Comparison of ENCODE assay signal across 16 cellular contexts in genomic region chr20:24118781-24119175, GRCh38.
DNase-seq lines count a peak whose midpoint lies in the region; ATAC-seq, FAIRE-seq and TF ChIP-seq lines count a peak whose summit lies in the region.
"Had no signal": no experiment of that assay in that cellular context is flagged by ENCODE, and none has a peak within 500 bp of the region (broad histone marks: within the 10 kb centered on the region; RNA-seq: fewer than 3 reads in every experiment).

No MANE protein-coding gene starts in this region.

- H3K27me3 ChIP-seq in adrenal gland, result no peaks in the 10 kb centered on the region

- H3K9me3 ChIP-seq in A549, result no peaks in the 10 kb centered on the region
- H3K9me3 ChIP-seq in adrenal gland (replicated peaks in 1 of 3), result no peaks in the 10 kb centered on the region
- no peaks in the 10 kb centered on the region for H3K9me3 ChIP-seq in OCI-LY7 (ENCODE audit: low read length)
- H3K9me3 ChIP-seq: left ventricle myocardium inferior had no signal

- peak; percentile 42 to 61; a peak in 4 of 6 replicates for ATAC-seq in A549
- no peak for ATAC-seq in GM21381 (IDR thresholded peaks at IDR 0.05; ENCODE audit: unreplicated experiment)
- ATAC-seq: naive thymus-derived CD4-positive, alpha-beta T cell had no signal

- H3K27ac ChIP-seq in A549 (peak overlapping the region in 1 of 2 experiments; percentile 71; a peak in 3 of 6 replicates), adrenal gland (no peak overlapping the region), OCI-LY7 (ENCODE audit: low read depth, low read length, poor library complexity, severe bottlenecking) (no peak overlapping the region)
- H3K27ac ChIP-seq: coronary artery, KMS-11, left ventricle myocardium inferior had no signal

- H2AFZ ChIP-seq in OCI-LY7 (ENCODE audit: low read length), result no peak overlapping the region

- intact Hi-C loops in adrenal gland (cut with DNase I) (no loop called here), OCI-LY7 (cut with micrococcal nuclease; ENCODE audit: unreplicated experiment) (no loop called here)

- no peak for TF ChIP-seq POLR2A in A549 (IDR thresholded peaks at IDR 0.05; ENCODE audit: low read length)
- TF ChIP-seq POLR2A in adrenal gland (IDR thresholded peaks at IDR 0.05), result no peak

- no peaks in the 10 kb centered on the region for H4K20me1 ChIP-seq in OCI-LY7 (ENCODE audit: insufficient read depth, low read length)

- no peak for FAIRE-seq in A549 (lab: Jason Lieb, UNC)

- H3K4me3 ChIP-seq in A549 (no peak overlapping the region), adrenal gland (no peak overlapping the region), OCI-LY7 (ENCODE audit: low read depth, low read length, poor library complexity, severe bottlenecking) (no peak overlapping the region)
- H3K4me3 ChIP-seq: coronary artery, left ventricle myocardium inferior had no signal

- H3K4me2 ChIP-seq in A549, result peak overlapping the region; percentile 36; the same call in 2 of the 3 replicates
- H3K4me2 ChIP-seq in OCI-LY7 (ENCODE audit: low read length), result no peak overlapping the region
- H3K4me2 ChIP-seq: KMS-11 had no signal

- no peaks in the 10 kb centered on the region for H3K36me3 ChIP-seq in adrenal gland (replicated peaks in 1 of 2)
- H3K36me3 ChIP-seq in OCI-LY7 (ENCODE audit: insufficient read depth, low read length), result no peaks in the 10 kb centered on the region
- H3K36me3 ChIP-seq: left ventricle myocardium inferior had no signal

- DNase-seq in A549 (ENCODE audit: low read depth in 1 of 2, low spot score in 1 of 2) (peak in 1 of 2 experiments; percentile 13), EL (peak; percentile 8), adrenal gland (peak; percentile 32 to 75 (median 49)), glomerular endothelial cell (ENCODE audit: extremely low read depth, low read depth, low spot score) (peak; percentile 56), OCI-LY7 (ENCODE audit: low spot score) (no peak), NCI-H187 treated with DMSO at 0.1 percent for 48 hours (lab: John Stamatoyannopoulos, UW) (no peak), GM10266 (ENCODE audit: extremely low spot score) (no peak)
- DNase-seq: activated CD4-positive, CD25-positive, alpha-beta regulatory T cell; erythroblast; left ventricle myocardium inferior; naive thymus-derived CD4-positive, alpha-beta T cell; NCI-H1417 treated with DMSO at 0.1 percent for 48 hours; SW 1271 had no signal

- H3K79me2 ChIP-seq in OCI-LY7 (ENCODE audit: insufficient read depth, low read depth, low read length), result no peaks in the 10 kb centered on the region

- H3K9me2 ChIP-seq in OCI-LY7 (ENCODE audit: insufficient read depth, low read length), result no peaks in the 10 kb centered on the region

- TF ChIP-seq EP300 in A549 (IDR thresholded peaks at IDR 0.05), result peak in 1 of 2 experiments; percentile 38; a peak in 1 of 5 replicates

- CTCF ChIA-PET in A549 (lab: Yijun Ruan, JAX) (interaction anchor here (1.0 to 5.6 kb wide), 3 partner anchors 11 to 42 kb away, joined by 4 to 19 read pairs (median 5); no protein-coding TSS in a partner anchor), OCI-LY7 (lab: Charles Lee; ENCODE audit: unreplicated experiment) (interaction anchor here (0.6 kb wide), 1 partner anchor 315 kb away, joined by 3 read pairs; no protein-coding TSS in a partner anchor)

- TF ChIP-seq CTCF in A549 (IDR thresholded peaks at IDR 0.05) (no peak), adrenal gland (IDR thresholded peaks at IDR 0.05) (no peak), OCI-LY7 (conservative IDR thresholded peaks at IDR 0.05; ENCODE audit: low read length) (no peak), GM10266 (IDR thresholded peaks at IDR 0.05; ENCODE audit: control insufficient read depth, insufficient read depth, low read depth, missing control alignments) (no peak)

- WGBS in A549 (ENCODE audit: missing lambda C conversion rate), result 19% methylated on average over 10 of the region's 10 CpGs
- WGBS in adrenal gland, 4 donors, result 26 to 37% (median 32%) methylated on average over 10 of the region's 10 CpGs

- H3K4me1 ChIP-seq in A549, result peaks cover 15% of the 10 kb centered on the region; the same call in 2 of the 3 replicates
- H3K4me1 ChIP-seq in adrenal gland (replicated peaks in 1 of 2), result peaks cover 3 to 4% of the 10 kb centered on the region in 2 donors
- H3K4me1 ChIP-seq in OCI-LY7 (ENCODE audit: insufficient read depth, low read length, poor library complexity, severe bottlenecking), result no peaks in the 10 kb centered on the region

- BruUV-seq in OCI-LY7 (replicated peaks; lab: Mats Ljungman, UMichigan), result no TSS peak

- no peak for TF ChIP-seq RAD21 in A549 (conservative IDR thresholded peaks at IDR 0.05 in 1 of 2, IDR thresholded peaks at IDR 0.05 in 1 of 2)

- POLR2A ChIA-PET in A549 (lab: Yijun Ruan, JAX), result no interaction called here
- POLR2A ChIA-PET in OCI-LY7 (lab: Charles Lee), result no interaction called here

TF ChIP-seq in A549, 52 proteins besides CTCF, POLR2A, EP300 and RAD21:
- TF ChIP-seq JUNB (IDR thresholded peaks at IDR 0.05) (peak; percentile 49; the same call in 1 of the 2 replicates), MAFK (IDR thresholded peaks at IDR 0.05; ENCODE audit: partially characterized antibody) (no peak), FOSL2 (IDR thresholded peaks at IDR 0.05) (peak; percentile 42; the same call in 1 of the 2 replicates), FOSL2 (CRISPR knock-in tag; IDR thresholded peaks at IDR 0.05) (no peak)
TF ChIP-seq in A549: peak in this region for 2.

Comparison
In these comparisons a context has a peak if more than half of its experiments do, and no peak if none do; other contexts are left out.
1. DNase-seq: peak in EL (single experiment), adrenal gland (7 of 7) and glomerular endothelial cell (single experiment); none in OCI-LY7 (single experiment), NCI-H187 treated with DMSO at 0.1 percent for 48 hours (single experiment) and GM10266 (single experiment).